In genomic region chr2:110474898-110475297, GRCh38 we compare ENCODE assay signal across 8 cellular contexts. TPM values are rescaled to one million over a fixed set of nuclear protein-coding genes. Genes with fewer than 3 reads are reported as not detected.
DNase-seq lines count a peak whose midpoint lies in the region; ATAC-seq lines count a peak whose summit lies in the region.
"Not testable (repeated sequence)": the region's sequence is repeated elsewhere in the genome, so short reads cannot be mapped to it uniquely, and the experiment has no call there.
"Had no signal": no experiment of that assay in that cellular context is flagged by ENCODE, and none has a peak within 500 bp of the region (broad histone marks: within the 10 kb centered on the region; RNA-seq: fewer than 3 reads in every experiment).

No MANE protein-coding gene starts in this region.

- H3K4me3 Mint-ChIP-seq in activated CD8-positive, alpha-beta T cell treated with anti-CD3 and anti-CD28 coated beads, Interleukin-2, amount 10 ng/mL, durations not matched to agents 7 days and 5 days; naive thymus-derived CD8-positive, alpha-beta T cell: not testable (repeated sequence)

- CTCF ChIA-PET in activated CD8-positive, alpha-beta T cell treated with anti-CD3 and anti-CD28 coated beads, Interleukin-2, amount 10 ng/mL, durations not matched to agents 7 days and 5 days (lab: Charles Lee) = not testable (repeated sequence)

- ATAC-seq in GM18873 (IDR thresholded peaks at IDR 0.05; ENCODE audit: low FRiP score, unreplicated experiment) (peak; percentile 96), GM21367 (IDR thresholded peaks at IDR 0.05; ENCODE audit: unreplicated experiment) (peak; percentile 89), HG02610 (IDR thresholded peaks at IDR 0.05; ENCODE audit: unreplicated experiment) (peak; percentile 98), HG03064 (IDR thresholded peaks at IDR 0.05; ENCODE audit: low read depth, unreplicated experiment) (peak; percentile 94), HG03469 (IDR thresholded peaks at IDR 0.05; ENCODE audit: unreplicated experiment) (peak; percentile 95)
- ATAC-seq in activated CD8-positive, alpha-beta T cell treated with anti-CD3 and anti-CD28 coated beads, Interleukin-2, amount 10 ng/mL, durations not matched to agents 7 days and 5 days = peak; percentile 97
- peak; percentile 80 to 91 for ATAC-seq in naive thymus-derived CD8-positive, alpha-beta T cell

- H3K36me3 Mint-ChIP-seq in activated CD8-positive, alpha-beta T cell treated with anti-CD3 and anti-CD28 coated beads, Interleukin-2, amount 10 ng/mL, durations not matched to agents 7 days and 5 days (ENCODE audit: low read depth); naive thymus-derived CD8-positive, alpha-beta T cell: not testable (repeated sequence)

- not testable (repeated sequence) for H3K9me3 Mint-ChIP-seq in activated CD8-positive, alpha-beta T cell treated with anti-CD3 and anti-CD28 coated beads, Interleukin-2, amount 10 ng/mL, durations not matched to agents 7 days and 5 days (ENCODE audit: insufficient read depth); naive thymus-derived CD8-positive, alpha-beta T cell

- not testable (repeated sequence) for H3K4me1 Mint-ChIP-seq in activated CD8-positive, alpha-beta T cell treated with anti-CD3 and anti-CD28 coated beads, Interleukin-2, amount 10 ng/mL, durations not matched to agents 7 days and 5 days (ENCODE audit: low read depth); naive thymus-derived CD8-positive, alpha-beta T cell

- not testable (repeated sequence) for H3K27me3 Mint-ChIP-seq in activated CD8-positive, alpha-beta T cell treated with anti-CD3 and anti-CD28 coated beads, Interleukin-2, amount 10 ng/mL, durations not matched to agents 7 days and 5 days (ENCODE audit: low read depth); naive thymus-derived CD8-positive, alpha-beta T cell

- POLR2A ChIA-PET in activated CD8-positive, alpha-beta T cell treated with anti-CD3 and anti-CD28 coated beads, Interleukin-2, amount 10 ng/mL, durations not matched to agents 7 days and 5 days (lab: Charles Lee); naive thymus-derived CD8-positive, alpha-beta T cell (lab: Charles Lee): not testable (repeated sequence)

- DNase-seq in activated CD8-positive, alpha-beta T cell treated with anti-CD3 and anti-CD28 coated beads, Interleukin-2, amount 10 ng/mL, durations not matched to agents 7 days and 5 days; naive thymus-derived CD8-positive, alpha-beta T cell: not testable (repeated sequence)

- not testable (repeated sequence) for H3K27ac Mint-ChIP-seq in activated CD8-positive, alpha-beta T cell treated with anti-CD3 and anti-CD28 coated beads, Interleukin-2, amount 10 ng/mL, durations not matched to agents 7 days and 5 days; naive thymus-derived CD8-positive, alpha-beta T cell

RNA-seq across cellular contexts. Expression of gene LIMS4, which starts 2.3 kb away (rescaled TPM):
- total RNA-seq in activated CD8-positive, alpha-beta T cell treated with anti-CD3 and anti-CD28 coated beads, Interleukin-2, amount 10 ng/mL, durations not matched to agents 7 days and 5 days = under 1 TPM; 0.78 to 0.97 TPM
- under 1 TPM in 1 of 2 experiments, not detected in 1; 0.23 TPM for total RNA-seq in naive thymus-derived CD8-positive, alpha-beta T cell
- polyA plus RNA-seq in naive thymus-derived CD8-positive, alpha-beta T cell = under 1 TPM; 0.65 to 0.91 (median 0.82) TPM
- total RNA-seq: suprapubic skin had no signal
